Comparison of ENCODE assay signal across 8 cellular contexts in the genomic region with DNA sequence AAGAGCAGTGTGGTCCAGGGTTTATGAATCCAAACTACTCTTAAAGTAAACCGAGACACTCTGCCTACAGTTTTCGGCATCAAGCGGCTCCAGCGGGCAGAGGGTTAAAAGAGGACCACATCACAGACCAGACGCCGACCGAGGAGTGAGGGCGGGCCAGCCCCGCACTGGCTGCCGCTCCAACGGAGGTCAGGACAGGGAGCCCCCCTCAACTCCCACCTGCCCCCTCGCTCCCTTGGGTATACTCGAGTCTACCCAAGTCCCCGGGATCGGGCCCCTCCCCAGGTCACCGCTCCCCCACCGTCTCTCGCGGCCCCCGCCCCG. TPM values are rescaled to one million over a fixed set of nuclear protein-coding genes. Genes with fewer than 3 reads are reported as not detected.
DNase-seq lines count a peak whose midpoint lies in the region; ATAC-seq lines count a peak whose summit lies in the region.

No MANE protein-coding gene starts in this region.

- H3K36me3 Mint-ChIP-seq in activated naive CD8-positive, alpha-beta T cell treated with anti-CD3 and anti-CD28 coated beads, Interleukin-2, amount 10 ng/mL, durations not matched to agents 7 days and 5 days: peaks cover 20% of the 10 kb centered on the region

- H3K4me3 ChIP-seq in right cardiac atrium (ENCODE audit: low read length): peak overlapping the region; percentile 91

- H3K27ac Mint-ChIP-seq in activated naive CD8-positive, alpha-beta T cell treated with anti-CD3 and anti-CD28 coated beads, Interleukin-2, amount 10 ng/mL, durations not matched to agents 7 days and 5 days: peak overlapping the region; percentile 97

- peak overlapping the region; percentile 96 for H3K4me3 Mint-ChIP-seq in activated naive CD8-positive, alpha-beta T cell treated with anti-CD3 and anti-CD28 coated beads, Interleukin-2, amount 10 ng/mL, durations not matched to agents 7 days and 5 days

- H3K4me1 Mint-ChIP-seq in activated naive CD8-positive, alpha-beta T cell treated with anti-CD3 and anti-CD28 coated beads, Interleukin-2, amount 10 ng/mL, durations not matched to agents 7 days and 5 days: peaks cover 20% of the 10 kb centered on the region

- H3K27ac ChIP-seq in right cardiac atrium (ENCODE audit: low read length): peak overlapping the region; percentile 93

- POLR2A ChIA-PET in activated naive CD8-positive, alpha-beta T cell treated with anti-CD3 and anti-CD28 coated beads, Interleukin-2, amount 10 ng/mL, durations not matched to agents 7 days and 5 days (lab: Charles Lee): interaction anchor here (0.7 to 3.8 kb wide), 4 partner anchors 14 to 607 kb away, joined by 3 to 28 read pairs (median 4); no protein-coding TSS in a partner anchor

- ATAC-seq in Right ventricle myocardium inferior (peak; percentile 60), HG02973 (IDR thresholded peaks at IDR 0.05; ENCODE audit: unreplicated experiment) (peak; percentile 10), right cardiac atrium (peak; percentile 73 to 82)
- ATAC-seq in activated naive CD8-positive, alpha-beta T cell treated with anti-CD3 and anti-CD28 coated beads, Interleukin-2, amount 10 ng/mL, durations not matched to agents 7 days and 5 days (ENCODE audit: low read depth): peak; percentile 48

- WGBS in right cardiac atrium: under 1% methylated on average over 21 of the region's 21 CpGs

- no peaks in the 10 kb centered on the region for H3K27me3 Mint-ChIP-seq in activated naive CD8-positive, alpha-beta T cell treated with anti-CD3 and anti-CD28 coated beads, Interleukin-2, amount 10 ng/mL, durations not matched to agents 7 days and 5 days

- H3K4me1 ChIP-seq in right cardiac atrium (ENCODE audit: control insufficient read depth, insufficient read depth, low read length): peaks cover 5% of the 10 kb centered on the region

- no peaks in the 10 kb centered on the region for H3K27me3 ChIP-seq in right cardiac atrium (ENCODE audit: control insufficient read depth, insufficient read depth)

- H3K9me3 Mint-ChIP-seq in activated naive CD8-positive, alpha-beta T cell treated with anti-CD3 and anti-CD28 coated beads, Interleukin-2, amount 10 ng/mL, durations not matched to agents 7 days and 5 days: no peaks in the 10 kb centered on the region

- no peaks in the 10 kb centered on the region for H3K9me3 ChIP-seq in right cardiac atrium (ENCODE audit: control insufficient read depth, low read length)

- DNase-seq in Right ventricle myocardium inferior (ENCODE audit: missing footprints) (peak; percentile 82), cardiac septum (ENCODE audit: low spot score) (no peak), NCI-H510A treated with DMSO at 0.1 percent for 48 hours (lab: John Stamatoyannopoulos, UW) (peak; percentile 54), right cardiac atrium (no peak), renal cortical epithelial cell (ENCODE audit: low read depth) (peak; percentile 31), mesenteric fat pad (ENCODE audit: low spot score) (no peak)
- DNase-seq in activated naive CD8-positive, alpha-beta T cell treated with anti-CD3 and anti-CD28 coated beads, Interleukin-2, amount 10 ng/mL, durations not matched to agents 7 days and 5 days: no peak

- intact Hi-C loops in Right ventricle myocardium inferior (cut with DNase I) (loop anchor here (5.0 to 10.0 kb wide), 3 partner anchors 51 to 269 kb away; a partner anchor contains a TSS), cardiac septum (cut with DNase I) (loop anchor here (5.0 kb wide), 2 partner anchors 51 to 96 kb away; a partner anchor contains a TSS), right cardiac atrium (cut with DNase I) (loop anchor here in 1 of 4 donors (10.0 kb wide), 1 partner anchor 49 kb away; a partner anchor contains a TSS)

RNA-seq across cellular contexts. Expression of a gene that starts 0.3 kb away (rescaled TPM):
- total RNA-seq in Right ventricle myocardium inferior (28.9 TPM), cardiac septum (32.0 TPM), right cardiac atrium (10 to 100 TPM; 35.6 to 38.9 (median 37.6) TPM), renal cortical epithelial cell (33.2 and 65.6 TPM in 2 replicates), mesenteric fat pad (51.0 TPM)
- 10 to 100 TPM; 49.3 to 51.3 TPM for total RNA-seq in activated naive CD8-positive, alpha-beta T cell treated with anti-CD3 and anti-CD28 coated beads, Interleukin-2, amount 10 ng/mL, durations not matched to agents 7 days and 5 days
- polyA plus RNA-seq in right cardiac atrium: 15.0 TPM

RNA-seq across cellular contexts. Expression of a gene that starts 10.9 kb away (rescaled TPM):
- total RNA-seq in Right ventricle myocardium inferior (not detected), cardiac septum (not detected), right cardiac atrium (not detected), renal cortical epithelial cell (not detected in 2 replicates), mesenteric fat pad (not detected)
- total RNA-seq in activated naive CD8-positive, alpha-beta T cell treated with anti-CD3 and anti-CD28 coated beads, Interleukin-2, amount 10 ng/mL, durations not matched to agents 7 days and 5 days: not detected
- polyA plus RNA-seq in right cardiac atrium: not detected

RNA-seq across cellular contexts. Expression of a gene that starts 50.1 kb away (rescaled TPM):
- total RNA-seq in Right ventricle myocardium inferior (16.2 TPM), cardiac septum (15.5 TPM), right cardiac atrium (10 to 100 TPM; 17.4 to 23.8 (median 20.3) TPM), renal cortical epithelial cell (33.0 and 51.1 TPM in 2 replicates), mesenteric fat pad (32.3 TPM)
- total RNA-seq in activated naive CD8-positive, alpha-beta T cell treated with anti-CD3 and anti-CD28 coated beads, Interleukin-2, amount 10 ng/mL, durations not matched to agents 7 days and 5 days: 10 to 100 TPM; 64.0 to 64.6 TPM
- polyA plus RNA-seq in right cardiac atrium: 12.5 TPM

Comparison
In these comparisons a context has a peak if more than half of its experiments do, and no peak if none do; other contexts are left out.
1. DNase-seq: peak in Right ventricle myocardium inferior (single experiment), NCI-H510A treated with DMSO at 0.1 percent for 48 hours (single experiment) and renal cortical epithelial cell (single experiment); none in cardiac septum (single experiment), activated naive CD8-positive, alpha-beta T cell treated with anti-CD3 and anti-CD28 coated beads, Interleukin-2, amount 10 ng/mL, durations not matched to agents 7 days and 5 days (single experiment), right cardiac atrium (0 of 3) and mesenteric fat pad (single experiment).
2. ATAC-seq: peak in every context shown above with its lines; median percentile 78 in right cardiac atrium; 60 in Right ventricle myocardium inferior; 48 in activated naive CD8-positive, alpha-beta T cell treated with anti-CD3 and anti-CD28 coated beads, Interleukin-2, amount 10 ng/mL, durations not matched to agents 7 days and 5 days; 10 in HG02973.